Comparison of ENCODE assay signal across 24 cellular contexts in genomic region chr13:102441085-102441484, GRCh38. TPM values are rescaled to one million over a fixed set of nuclear protein-coding genes. Genes with fewer than 3 reads are reported as not detected.
A peak's percentile ranks its signal among the peaks of the same experiment; 100 is the strongest.
DNase-seq lines count a peak whose midpoint lies in the region; ATAC-seq, FAIRE-seq and TF ChIP-seq lines count a peak whose summit lies in the region.
"Had no signal": no experiment of that assay in that cellular context is flagged by ENCODE, and none has a peak within 500 bp of the region (broad histone marks: within the 10 kb centered on the region; RNA-seq: fewer than 3 reads in every experiment).

No MANE protein-coding gene starts in this region.

- no peak overlapping the region for H3K27ac ChIP-seq in heart right ventricle
- H3K27ac ChIP-seq: BLaER1 had no signal

- H3K9me3 ChIP-seq in heart right ventricle, result no peaks in the 10 kb centered on the region
- H3K9me3 ChIP-seq: BLaER1 had no signal

- ATAC-seq in GM21786 (IDR thresholded peaks at IDR 0.05; ENCODE audit: unreplicated experiment) (peak; percentile 58), HG03175 (IDR thresholded peaks at IDR 0.05; ENCODE audit: unreplicated experiment) (peak; percentile 34), heart right ventricle (no peak), GM19467 (IDR thresholded peaks at IDR 0.05; ENCODE audit: unreplicated experiment) (no peak)
- ATAC-seq: natural killer cell had no signal

- no peak for DNase-seq in GM19239 (ENCODE audit: insufficient read length, low spot score)
- peak; percentile 11 for DNase-seq in renal cortical epithelial cell (ENCODE audit: low read depth)
- DNase-seq in heart right ventricle, result no peak
- DNase-seq in activated gamma-delta T cell treated with Interleukin-2 at 50 U/mL for 16 hours, result no peak
- DNase-seq: activated CD4-positive, CD25-positive, alpha-beta regulatory T cell; activated effector memory CD4-positive, alpha-beta T cell treated with Interleukin-2 at 50 U/mL for 16 hours; amniotic stem cell; DMS 273 treated with DMSO at 0.1 percent for 48 hours; GF-D8; hippocampal formation; mesenchymal stem cell; natural killer cell; NCI-H2227 treated with DMSO at 0.1 percent for 48 hours; SIG-M5; stimulated activated CD4-positive, alpha-beta T cell treated with anti-CD3 and anti-CD28 coated beads, Interleukin-12 subunit alpha, Interleukin-12 subunit beta, amount 100 ng/mL, for 4 hours; stimulated activated naive CD4-positive, alpha-beta T cell treated with Interleukin-2 at 50 U/mL for 16 hours; T-helper 2 cell; trophoblast cell had no signal

- TF ChIP-seq CTCF in heart right ventricle (IDR thresholded peaks at IDR 0.05), result no peak

- no peaks in the 10 kb centered on the region for H3K36me3 ChIP-seq in heart right ventricle
- H3K36me3 ChIP-seq: BLaER1 had no signal

- no peaks in the 10 kb centered on the region for H3K27me3 ChIP-seq in heart right ventricle
- H3K27me3 ChIP-seq: BLaER1 had no signal

- no peak overlapping the region for H3K4me3 ChIP-seq in heart right ventricle
- H3K4me3 ChIP-seq: BLaER1 had no signal

- FAIRE-seq in GM19239 (lab: Jason Lieb, UNC), result peak; percentile 21

- intact Hi-C loops in heart right ventricle (cut with DNase I), result no loop called here

- H3K4me1 ChIP-seq in heart right ventricle, result no peaks in the 10 kb centered on the region

RNA-seq across cellular contexts. Expression of gene FGF14, which starts 39.2 kb away (rescaled TPM):
- total RNA-seq in renal cortical epithelial cell, result 0.70 TPM in 1 of 2 replicates, not detected in the other
- total RNA-seq in heart right ventricle, result 1 to 10 TPM; 2.8 to 7.8 (median 5.9) TPM
- under 1 TPM; 0.20 to 0.29 TPM for polyA plus RNA-seq in heart right ventricle
- total RNA-seq: kidney epithelial cell, natural killer cell, pulmonary artery endothelial cell had no signal

Comparison
In these comparisons a context has a peak if more than half of its experiments do, and no peak if none do; other contexts are left out.
1. ATAC-seq: peak in GM21786 (single experiment) and HG03175 (single experiment); none in heart right ventricle (0 of 8) and GM19467 (single experiment).